Comparison of ENCODE assay signal across 8 cellular contexts in genomic region chr6:166382933-166383816, GRCh38. TPM values are rescaled to one million over a fixed set of nuclear protein-coding genes. Genes with fewer than 3 reads are reported as not detected.
DNase-seq lines count a peak whose midpoint lies in the region; ATAC-seq and TF ChIP-seq lines count a peak whose summit lies in the region.

Gene MPC1, minus strand, starts transcription at chr6:166382940. Its CDS starts 64 bp downstream, at chr6:166382876.

- ATAC-seq in GM19043 (IDR thresholded peaks at IDR 0.05; ENCODE audit: low read depth, unreplicated experiment) (peak; percentile 83), HG03354 (IDR thresholded peaks at IDR 0.05; ENCODE audit: poor library complexity, severe bottlenecking, unreplicated experiment) (peak; percentile 91)

- H3K9me3 ChIP-seq in spleen: no peaks in the 10 kb centered on the region

- no peak for TF ChIP-seq POLR2A in spleen (IDR thresholded peaks at IDR 0.05)

- no peaks in the 10 kb centered on the region for H3K27me3 ChIP-seq in spleen (replicated peaks in 1 of 7)

- WGBS in spleen, 5 donors: 0% methylated on average over 51 to 96 of the region's 96 CpGs

- peak; percentile 94 for DNase-seq in AG10803 (ENCODE audit: low read depth)
- peak; percentile 69 to 93 for DNase-seq in NCI-H446 (lab: John Stamatoyannopoulos, UW)
- DNase-seq in activated CD4-positive, CD25-positive, alpha-beta regulatory T cell treated with anti-CD3 and anti-CD28 coated beads, Interleukin-2, amount 50 U/mL, for 16 hours (ENCODE audit: low read depth, low spot score): peak; percentile 86
- peak; percentile 94 for DNase-seq in central memory CD4-positive, alpha-beta T cell
- peak; percentile 94 for DNase-seq in inferior parietal cortex (ENCODE audit: extremely low spot score)
- DNase-seq in spleen: peak; percentile 99

- peaks cover 4 to 47% (median 18%) of the 10 kb centered on the region in 6 donors for H3K4me1 ChIP-seq in spleen

- intact Hi-C loops in spleen (cut with DNase I; ENCODE audit: low total_unique reads): no loop called here

- peak within 1 kb of the TSS; percentile 85 to 96 (median 90) for H3K27ac ChIP-seq in spleen

- H3K4me3 ChIP-seq in AG10803 (ENCODE audit: low read length): peak within 1 kb of the TSS; percentile 88
- H3K4me3 ChIP-seq in spleen: peak within 1 kb of the TSS; percentile 72 to 99 (median 92)

- no peak for TF ChIP-seq CTCF in AG10803 (conservative IDR thresholded peaks at IDR 0.05; ENCODE audit: low read length)
- peak in 3 of 11 experiments; percentile 19 to 31 (median 24) for TF ChIP-seq CTCF in spleen (IDR thresholded peaks at IDR 0.05 in 8 of 11, conservative IDR thresholded peaks at IDR 0.05 in 3 of 11)

- H3K36me3 ChIP-seq in spleen: no peaks in the 10 kb centered on the region

RNA-seq across cellular contexts. Expression of gene MPC1, which starts in this region (rescaled TPM):
- 10 to 100 TPM; 29.1 to 56.8 (median 34.5) TPM for total RNA-seq in spleen
- polyA plus RNA-seq in spleen: 10 to 100 TPM; 49.5 to 58.6 (median 52.4) TPM

Comparison
In these comparisons a context has a peak if more than half of its experiments do, and no peak if none do; other contexts are left out.
1. Peak in every context shown above with its lines: DNase-seq, ATAC-seq, H3K4me3 ChIP-seq and H3K27ac ChIP-seq.